Comparison of ENCODE assay signal across 6 cellular contexts in genomic region chr3:165682734-165683133, GRCh38.
"Had no signal": no experiment of that assay in that cellular context is flagged by ENCODE, and none has a peak within 500 bp of the region (broad histone marks: within the 10 kb centered on the region; RNA-seq: fewer than 3 reads in every experiment).

No MANE protein-coding gene starts in this region.

- H3K27ac ChIP-seq: HL-60, KMS-11 had no signal

- H3K9ac ChIP-seq: KMS-11 had no signal

- DNase-seq: Karpas-422, KBM-7, KG1 had no signal

- H3K4me2 ChIP-seq: KMS-11 had no signal

- FAIRE-seq: HTR-8/SVneo had no signal
